Comparison of ENCODE assay signal across 30 cellular contexts in the genomic region with DNA sequence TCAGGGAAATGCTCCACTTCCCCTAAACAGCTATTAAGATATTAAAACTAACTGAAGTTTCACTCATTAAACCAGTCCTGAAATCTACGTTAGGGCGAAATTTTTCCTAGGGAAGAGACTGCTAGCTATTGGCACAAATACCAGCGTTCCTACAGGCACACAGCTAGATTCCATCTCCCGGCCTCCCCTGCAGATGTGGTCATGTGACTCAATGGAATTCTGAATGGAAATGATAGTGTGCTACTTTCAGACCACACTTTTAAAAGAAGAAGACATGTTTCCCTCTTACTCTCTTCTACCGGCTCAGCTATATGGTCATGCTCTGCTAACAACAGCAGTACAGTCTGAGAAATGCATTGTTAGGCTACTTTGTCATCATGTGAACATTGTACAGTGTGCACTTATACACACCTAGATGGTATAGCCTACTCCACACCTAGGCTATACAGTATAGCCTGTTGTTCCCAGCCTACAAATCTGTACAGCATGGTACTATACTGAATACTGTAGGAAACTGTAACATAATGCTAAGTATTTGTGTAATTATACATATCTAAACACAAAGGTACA.
"Had no signal": no experiment of that assay in that cellular context is flagged by ENCODE, and none has a peak within 500 bp of the region (broad histone marks: within the 10 kb centered on the region; RNA-seq: fewer than 3 reads in every experiment).

No MANE protein-coding gene starts in this region.

- H3K27me3 Mint-ChIP-seq: activated CD4-positive, alpha-beta memory T cell treated with anti-CD3 and anti-CD28 coated beads for 36 hours; activated CD4-positive, alpha-beta T cell treated with anti-CD3 and anti-CD28 coated beads, Interleukin-2, amount 10 ng/mL, durations not matched to agents 24 days and 14 days; activated naive CD8-positive, alpha-beta T cell treated with anti-CD3 and anti-CD28 coated beads, Interleukin-2, amount 10 ng/mL, durations not matched to agents 7 days and 5 days; progenitor cell of endocrine pancreas; stimulated activated memory B cell treated with anti-CD40 and anti-IgM and Interleukin-4, amounts not matched to agents 10 μg/mL and 1 μg/mL and 100 μg/mL, for 72 hours; stimulated activated naive CD8-positive, alpha-beta T cell treated with anti-CD3 and anti-CD28 coated beads, Interleukin-15, amount 100 ng/mL, for 72 hours; T-helper 17 cell; type B pancreatic cell had no signal

- H3K4me1 Mint-ChIP-seq: stimulated activated memory B cell treated with anti-CD40 and anti-IgM and Interleukin-4, amounts not matched to agents 10 μg/mL and 1 μg/mL and 100 μg/mL, for 72 hours had no signal

- H3K9me3 Mint-ChIP-seq: activated CD4-positive, alpha-beta memory T cell treated with anti-CD3 and anti-CD28 coated beads for 36 hours; activated naive CD4-positive, alpha-beta T cell treated with anti-CD3 and anti-CD28 coated beads for 36 hours; activated naive CD8-positive, alpha-beta T cell treated with anti-CD3 and anti-CD28 coated beads, Interleukin-2, amount 10 ng/mL, durations not matched to agents 7 days and 5 days; stimulated activated memory B cell treated with anti-CD40 and anti-IgM and Interleukin-4, amounts not matched to agents 10 μg/mL and 1 μg/mL and 100 μg/mL, for 72 hours; stimulated activated naive CD8-positive, alpha-beta T cell treated with anti-CD3 and anti-CD28 coated beads, Interleukin-15, amount 100 ng/mL, for 72 hours; type B pancreatic cell had no signal

- FAIRE-seq: astrocyte, endothelial cell of umbilical vein had no signal

- DNase-seq: activated CD4-positive, alpha-beta memory T cell treated with anti-CD3 and anti-CD28 coated beads for 36 hours; activated CD4-positive, alpha-beta T cell treated with anti-CD3 and anti-CD28 coated beads, Interleukin-2, amount 10 ng/mL, durations not matched to agents 24 days and 14 days; activated CD4-positive, CD25-positive, alpha-beta regulatory T cell treated with anti-CD3 and anti-CD28 coated beads, Interleukin-2, amount 50 U/mL, for 72 hours; activated CD8-positive, alpha-beta memory T cell treated with anti-CD3 and anti-CD28 coated beads, Interleukin-2, amount 50 U/mL, for 4 hours; activated effector memory CD4-positive, alpha-beta T cell treated with anti-CD3 and anti-CD28 coated beads, Interleukin-2, amount 50 U/mL, for 16 hours; activated naive CD4-positive, alpha-beta T cell treated with anti-CD3 and anti-CD28 coated beads for 36 hours; activated naive CD8-positive, alpha-beta T cell treated with anti-CD3 and anti-CD28 coated beads, Interleukin-2, amount 10 ng/mL, durations not matched to agents 7 days and 5 days; activated T-cell treated with anti-CD3 and anti-CD28 coated beads, Interleukin-2, amount 50 U/mL, for 1 hour; amniotic stem cell; central memory CD4-positive, alpha-beta T cell; foreskin keratinocyte; heart right ventricle; left ventricle myocardium superior; mucosa of descending colon; ovary; retina; stimulated activated CD4-positive, alpha-beta T cell treated with anti-CD3 and anti-CD28 coated beads, Interleukin-1b, Interleukin-23, amount 100 ng/mL, for 48 hours; stimulated activated CD4-positive, alpha-beta T cell treated with anti-CD3 and anti-CD28 coated beads, Interleukin-4, amount 100 ng/mL, for 4 hours; stimulated activated CD8-positive, alpha-beta memory T cell treated with anti-CD3 and anti-CD28 coated beads, Interleukin-4, amount 100 ng/mL, for 48 hours; stimulated activated naive CD8-positive, alpha-beta T cell treated with anti-CD3 and anti-CD28 coated beads, Interleukin-15, amount 100 ng/mL, for 72 hours; substantia nigra; T-helper 17 cell; T1000; uterus had no signal

- H3K27ac Mint-ChIP-seq: activated CD4-positive, alpha-beta memory T cell treated with anti-CD3 and anti-CD28 coated beads for 36 hours; activated CD4-positive, alpha-beta T cell treated with anti-CD3 and anti-CD28 coated beads, Interleukin-2, amount 10 ng/mL, durations not matched to agents 24 days and 14 days; activated naive CD4-positive, alpha-beta T cell treated with anti-CD3 and anti-CD28 coated beads for 36 hours; activated naive CD8-positive, alpha-beta T cell treated with anti-CD3 and anti-CD28 coated beads, Interleukin-2, amount 10 ng/mL, durations not matched to agents 7 days and 5 days; activated T-helper 1 cell treated with anti-CD3 and anti-CD28 coated beads, Interleukin-12 subunit alpha, Interleukin-12 subunit beta, Interleukin-2, Interleukin-4 antibody, amounts not matched to agents 30 ng/mL and 10 ng/mL and 1 ng/mL, durations not matched to agents 14 hours and 24 hours and 36 hours; progenitor cell of endocrine pancreas; stimulated activated memory B cell treated with anti-CD40 and anti-IgM and Interleukin-4, amounts not matched to agents 10 μg/mL and 1 μg/mL and 100 μg/mL, for 72 hours; stimulated activated naive CD8-positive, alpha-beta T cell treated with anti-CD3 and anti-CD28 coated beads, Interleukin-15, amount 100 ng/mL, for 72 hours; type B pancreatic cell had no signal

- ATAC-seq: foreskin keratinocyte; heart right ventricle; left ventricle myocardium superior; mucosa of descending colon; stimulated activated memory B cell treated with anti-CD40 and anti-IgM and Interleukin-4, amounts not matched to agents 10 μg/mL and 1 μg/mL and 100 μg/mL, for 72 hours; stimulated activated naive CD8-positive, alpha-beta T cell treated with anti-CD3 and anti-CD28 coated beads, Interleukin-15, amount 100 ng/mL, for 72 hours; T-helper 17 cell had no signal

- H3K4me3 Mint-ChIP-seq: activated CD4-positive, alpha-beta memory T cell treated with anti-CD3 and anti-CD28 coated beads for 36 hours; activated CD4-positive, alpha-beta T cell treated with anti-CD3 and anti-CD28 coated beads, Interleukin-2, amount 10 ng/mL, durations not matched to agents 24 days and 14 days; activated naive CD4-positive, alpha-beta T cell treated with anti-CD3 and anti-CD28 coated beads for 36 hours; activated naive CD8-positive, alpha-beta T cell treated with anti-CD3 and anti-CD28 coated beads, Interleukin-2, amount 10 ng/mL, durations not matched to agents 7 days and 5 days; activated T-helper 1 cell treated with anti-CD3 and anti-CD28 coated beads, Interleukin-12 subunit alpha, Interleukin-12 subunit beta, Interleukin-2, Interleukin-4 antibody, amounts not matched to agents 30 ng/mL and 10 ng/mL and 1 ng/mL, durations not matched to agents 14 hours and 24 hours and 36 hours; stimulated activated memory B cell treated with anti-CD40 and anti-IgM and Interleukin-4, amounts not matched to agents 10 μg/mL and 1 μg/mL and 100 μg/mL, for 72 hours; stimulated activated naive CD8-positive, alpha-beta T cell treated with anti-CD3 and anti-CD28 coated beads, Interleukin-15, amount 100 ng/mL, for 72 hours; T-helper 17 cell; type B pancreatic cell had no signal
